1 cellular context compared by ENCODE assay signal in genomic region chr18:629303-630150, GRCh38.
TF ChIP-seq lines count a peak whose summit lies in the region.

No MANE protein-coding gene starts in this region.

TF ChIP-seq in K562, 482 proteins besides CTCF, POLR2A, EP300 and RAD21 (continued from another document and continues in another):
- no peak for TF ChIP-seq MGA (IDR thresholded peaks at IDR 0.05)
- TF ChIP-seq MTA3 (IDR thresholded peaks at IDR 0.05; ENCODE audit: borderline replicate concordance), result no peak
- TF ChIP-seq DPF2 (IDR thresholded peaks at IDR 0.05), result peak; percentile 36
- no peak for TF ChIP-seq STAT6 (CRISPR knock-in tag; IDR thresholded peaks at IDR 0.05)
- TF ChIP-seq TEAD4 (IDR thresholded peaks at IDR 0.05; ENCODE audit: low read length), result peak; percentile 23; the same call in 1 of the 2 replicates
- no peak for TF ChIP-seq TEAD4 (CRISPR knock-in tag; IDR thresholded peaks at IDR 0.05; ENCODE audit: borderline replicate concordance)
- TF ChIP-seq TEAD2 (tag; IDR thresholded peaks at IDR 0.05), result no peak
- no peak for TF ChIP-seq ZNF165 (CRISPR knock-in tag; IDR thresholded peaks at IDR 0.05; ENCODE audit: borderline replicate concordance)
- peak; percentile 74 for TF ChIP-seq NFE2 (IDR thresholded peaks at IDR 0.05; ENCODE audit: low read depth)
- TF ChIP-seq ZFP36 (IDR thresholded peaks at IDR 0.05; ENCODE audit: low read depth, low read length, partially characterized antibody), result no peak
- TF ChIP-seq ARID1B (IDR thresholded peaks at IDR 0.05), result peak; percentile 44; the same call in 1 of the 2 replicates
- TF ChIP-seq ZNF408 (CRISPR knock-in tag; IDR thresholded peaks at IDR 0.05; ENCODE audit: low read depth), result no peak
- TF ChIP-seq CHD1 (IDR thresholded peaks at IDR 0.05; ENCODE audit: low read length), result no peak
- TF ChIP-seq CHD7 (IDR thresholded peaks at IDR 0.05; ENCODE audit: low read depth, low read length), result no peak
- TF ChIP-seq KAT8 (IDR thresholded peaks at IDR 0.05; ENCODE audit: low read depth), result no peak
- no peak for TF ChIP-seq ATF6 (CRISPR knock-in tag; IDR thresholded peaks at IDR 0.05)
- TF ChIP-seq CREB3 (tag; conservative IDR thresholded peaks at IDR 0.05; ENCODE audit: low read depth), result no peak
- TF ChIP-seq RCOR1 (IDR thresholded peaks at IDR 0.05; ENCODE audit: borderline replicate concordance in 1 of 2, low read depth in 2 of 2, low read length in 2 of 2), result peak in 1 of 2 experiments; percentile 60; a peak in 1 of 4 replicates
- TF ChIP-seq NCOA2 (IDR thresholded peaks at IDR 0.05; ENCODE audit: partially characterized antibody in 2 of 2), result no peak
